2 cellular contexts compared by ENCODE assay signal in the genomic region with DNA sequence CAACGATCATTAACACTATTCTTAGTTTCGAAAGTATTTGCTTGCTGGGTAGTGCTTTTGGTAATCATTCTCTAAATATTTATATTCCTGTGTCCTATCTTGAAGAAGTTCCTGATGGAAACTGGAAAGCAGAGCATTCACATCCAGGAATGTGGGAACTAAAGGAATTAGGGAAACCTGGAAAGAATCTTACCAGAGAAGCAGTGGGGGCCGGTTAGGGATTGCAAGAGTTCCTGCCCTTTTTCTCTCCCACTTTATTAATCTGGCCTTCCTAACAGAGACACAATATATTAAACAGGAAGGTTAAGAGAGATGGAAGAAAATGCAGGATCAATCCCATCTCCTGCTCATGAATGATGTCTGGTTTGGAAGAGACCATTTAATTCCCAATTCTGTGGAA.
TF ChIP-seq lines count a peak whose summit lies in the region.

No MANE protein-coding gene starts in this region.

TF ChIP-seq in H1, 55 proteins besides CTCF, POLR2A, EP300 and RAD21:
- TF ChIP-seq ASH2L (IDR thresholded peaks at IDR 0.05; ENCODE audit: low read length) (no peak), TEAD4 (IDR thresholded peaks at IDR 0.05; ENCODE audit: low read depth, low read length) (peak; percentile 45; the same call in 1 of the 2 replicates), SP1 (IDR thresholded peaks at IDR 0.05; ENCODE audit: low read depth, low read length) (peak; percentile 48; the same call in 1 of the 2 replicates)
- TF ChIP-seq, protein P1, sequence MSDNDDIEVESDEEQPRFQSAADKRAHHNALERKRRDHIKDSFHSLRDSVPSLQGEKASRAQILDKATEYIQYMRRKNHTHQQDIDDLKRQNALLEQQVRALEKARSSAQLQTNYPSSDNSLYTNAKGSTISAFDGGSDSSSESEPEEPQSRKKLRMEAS (IDR thresholded peaks at IDR 0.05), result no peak

TF ChIP-seq in neural cell, 6 proteins besides CTCF, POLR2A, EP300 and RAD21:
- no peak for TF ChIP-seq MXI1 (conservative IDR thresholded peaks at IDR 0.05; ENCODE audit: poor library complexity, severe bottlenecking)
- TF ChIP-seq POLR2AphosphoS5 (IDR thresholded peaks at IDR 0.05), result no peak
- TF ChIP-seq SMC3 (conservative IDR thresholded peaks at IDR 0.05; ENCODE audit: poor library complexity), result no peak
- TF ChIP-seq TAF1 (IDR thresholded peaks at IDR 0.05; ENCODE audit: low read depth), result no peak
- TF ChIP-seq, protein P2, sequence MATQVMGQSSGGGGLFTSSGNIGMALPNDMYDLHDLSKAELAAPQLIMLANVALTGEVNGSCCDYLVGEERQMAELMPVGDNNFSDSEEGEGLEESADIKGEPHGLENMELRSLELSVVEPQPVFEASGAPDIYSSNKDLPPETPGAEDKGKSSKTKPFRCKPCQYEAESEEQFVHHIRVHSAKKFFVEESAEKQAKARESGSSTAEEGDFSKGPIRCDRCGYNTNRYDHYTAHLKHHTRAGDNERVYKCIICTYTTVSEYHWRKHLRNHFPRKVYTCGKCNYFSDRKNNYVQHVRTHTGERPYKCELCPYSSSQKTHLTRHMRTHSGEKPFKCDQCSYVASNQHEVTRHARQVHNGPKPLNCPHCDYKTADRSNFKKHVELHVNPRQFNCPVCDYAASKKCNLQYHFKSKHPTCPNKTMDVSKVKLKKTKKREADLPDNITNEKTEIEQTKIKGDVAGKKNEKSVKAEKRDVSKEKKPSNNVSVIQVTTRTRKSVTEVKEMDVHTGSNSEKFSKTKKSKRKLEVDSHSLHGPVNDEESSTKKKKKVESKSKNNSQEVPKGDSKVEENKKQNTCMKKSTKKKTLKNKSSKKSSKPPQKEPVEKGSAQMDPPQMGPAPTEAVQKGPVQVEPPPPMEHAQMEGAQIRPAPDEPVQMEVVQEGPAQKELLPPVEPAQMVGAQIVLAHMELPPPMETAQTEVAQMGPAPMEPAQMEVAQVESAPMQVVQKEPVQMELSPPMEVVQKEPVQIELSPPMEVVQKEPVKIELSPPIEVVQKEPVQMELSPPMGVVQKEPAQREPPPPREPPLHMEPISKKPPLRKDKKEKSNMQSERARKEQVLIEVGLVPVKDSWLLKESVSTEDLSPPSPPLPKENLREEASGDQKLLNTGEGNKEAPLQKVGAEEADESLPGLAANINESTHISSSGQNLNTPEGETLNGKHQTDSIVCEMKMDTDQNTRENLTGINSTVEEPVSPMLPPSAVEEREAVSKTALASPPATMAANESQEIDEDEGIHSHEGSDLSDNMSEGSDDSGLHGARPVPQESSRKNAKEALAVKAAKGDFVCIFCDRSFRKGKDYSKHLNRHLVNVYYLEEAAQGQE (IDR thresholded peaks at IDR 0.05; ENCODE audit: borderline replicate concordance), result no peak
- no peak for TF ChIP-seq EZH2 (IDR thresholded peaks at IDR 0.05; ENCODE audit: borderline replicate concordance, insufficient read depth, low read length, poor library complexity, severe bottlenecking)
